ENCODE assay signal across 12 cellular contexts in the genomic region with DNA sequence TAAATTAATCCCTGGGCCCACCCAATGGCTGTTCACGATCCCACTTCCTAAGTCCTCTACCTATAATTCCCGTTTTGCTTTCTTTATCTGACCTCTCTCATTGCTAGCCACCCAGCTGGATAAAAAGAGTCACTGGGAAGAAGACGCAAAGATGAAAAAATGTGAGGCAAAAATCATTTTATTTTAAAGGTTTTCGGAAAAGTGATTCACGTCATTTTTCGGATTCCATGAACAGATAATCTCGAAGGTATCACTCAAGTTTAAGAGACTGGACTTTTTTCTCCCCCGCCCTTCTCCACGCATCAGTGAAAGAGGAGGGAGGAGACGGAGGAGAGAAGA. TPM values are rescaled to one million over a fixed set of nuclear protein-coding genes. Genes with fewer than 3 reads are reported as not detected.
DNase-seq lines count a peak whose midpoint lies in the region; ATAC-seq and TF ChIP-seq lines count a peak whose summit lies in the region.
"Had no signal": no experiment of that assay in that cellular context is flagged by ENCODE, and none has a peak within 500 bp of the region (broad histone marks: within the 10 kb centered on the region; RNA-seq: fewer than 3 reads in every experiment).

No MANE protein-coding gene starts in this region.

- 34% methylated on average over 5 of the region's 10 CpGs for WGBS in mesenchymal stem cell

- no peak overlapping the region for H2AK5ac ChIP-seq in mesenchymal stem cell (ENCODE audit: low read length, severe bottlenecking)

- H3K27me3 Mint-ChIP-seq in T-helper 2 cell treated with Interferon-gamma antibody and Interleukin-4, amounts not matched to agents 5 μg/mL and 100 μg/mL, for 36 hours (ENCODE audit: low read depth), result peaks cover 55% of the 10 kb centered on the region
- H3K27me3 Mint-ChIP-seq in brain, result peaks cover 56% of the 10 kb centered on the region

- H2BK15ac ChIP-seq in mesenchymal stem cell (ENCODE audit: low read depth, poor library complexity, severe bottlenecking), result no peak overlapping the region

- H3K23ac ChIP-seq in mesenchymal stem cell (ENCODE audit: low read length in 2 of 2), result no peak overlapping the region

- H3K36me3 ChIP-seq in mesenchymal stem cell (ENCODE audit: control insufficient read depth in 1 of 2, insufficient read depth in 2 of 2, low read depth in 1 of 2, low read length in 2 of 2), result no peaks in the 10 kb centered on the region
- H3K36me3 ChIP-seq in stomach smooth muscle (ENCODE audit: control insufficient read depth in 2 of 2, insufficient read depth in 2 of 2, low read length in 2 of 2), result no peaks in the 10 kb centered on the region

- H3K27ac Mint-ChIP-seq in T-helper 2 cell treated with Interferon-gamma antibody and Interleukin-4, amounts not matched to agents 5 μg/mL and 100 μg/mL, for 36 hours, result peak overlapping the region; percentile 4
- no peak overlapping the region for H3K27ac Mint-ChIP-seq in brain

- no peak overlapping the region for H3K14ac ChIP-seq in mesenchymal stem cell (ENCODE audit: low read length in 2 of 2)

- H3K18ac ChIP-seq in mesenchymal stem cell (ENCODE audit: low read depth in 1 of 2, low read length in 2 of 2), result no peak overlapping the region

- no peaks in the 10 kb centered on the region for H3K9me3 ChIP-seq in mesenchymal stem cell (ENCODE audit: control insufficient read depth, low read length)
- no peaks in the 10 kb centered on the region for H3K9me3 ChIP-seq in stomach smooth muscle (ENCODE audit: control insufficient read depth in 2 of 2, low read length in 2 of 2)

- no peak overlapping the region for H2BK12ac ChIP-seq in mesenchymal stem cell (ENCODE audit: low read length in 2 of 2)

- H3K4me3 ChIP-seq in mesenchymal stem cell (ENCODE audit: insufficient read depth in 1 of 2, low read depth in 1 of 2, low read length in 2 of 2) (peak overlapping the region in 1 of 2 experiments; percentile 75), stomach smooth muscle (ENCODE audit: low read length in 2 of 2) (peak overlapping the region; percentile 43 to 54)
- H3K4me3 ChIP-seq: SK-N-MC had no signal

- ATAC-seq in HG02571 (IDR thresholded peaks at IDR 0.05; ENCODE audit: unreplicated experiment) (no peak), HG03457 (IDR thresholded peaks at IDR 0.05; ENCODE audit: unreplicated experiment) (no peak)

- H3K4me2 ChIP-seq in mesenchymal stem cell (ENCODE audit: low read length, poor library complexity, severe bottlenecking), result peak overlapping the region; percentile 86

- no peak overlapping the region for H2BK5ac ChIP-seq in mesenchymal stem cell (ENCODE audit: low read depth, low read length, poor library complexity, severe bottlenecking)

- H2AFZ ChIP-seq in mesenchymal stem cell (ENCODE audit: low read depth, low read length), result no peak overlapping the region

- H3K4me3 Mint-ChIP-seq in T-helper 2 cell treated with Interferon-gamma antibody and Interleukin-4, amounts not matched to agents 5 μg/mL and 100 μg/mL, for 36 hours, result peak overlapping the region; percentile 70
- H3K4me3 Mint-ChIP-seq in brain, result peak overlapping the region; percentile 79 to 85 (median 84)

- H3K4me1 Mint-ChIP-seq in T-helper 2 cell treated with Interferon-gamma antibody and Interleukin-4, amounts not matched to agents 5 μg/mL and 100 μg/mL, for 36 hours (ENCODE audit: low read depth), result peaks cover 9% of the 10 kb centered on the region
- peaks cover 11% of the 10 kb centered on the region for H3K4me1 Mint-ChIP-seq in brain

- H3K36me3 Mint-ChIP-seq in T-helper 2 cell treated with Interferon-gamma antibody and Interleukin-4, amounts not matched to agents 5 μg/mL and 100 μg/mL, for 36 hours (ENCODE audit: low read depth), result no peaks in the 10 kb centered on the region
- no peaks in the 10 kb centered on the region for H3K36me3 Mint-ChIP-seq in brain

- H3K27ac ChIP-seq in mesenchymal stem cell (ENCODE audit: low read length, poor library complexity, severe bottlenecking) (no peak overlapping the region), stomach smooth muscle (ENCODE audit: low read length) (no peak overlapping the region)
- H3K27ac ChIP-seq: SK-N-MC had no signal

- H3K27me3 ChIP-seq in mesenchymal stem cell (ENCODE audit: control insufficient read depth in 1 of 2, insufficient read depth in 1 of 2, low read length in 2 of 2) (peaks cover 29 to 49% of the 10 kb centered on the region in 2 experiments), stomach smooth muscle (ENCODE audit: control insufficient read depth in 1 of 2, insufficient read depth in 2 of 2, low read length in 2 of 2) (peaks cover 13 to 19% of the 10 kb centered on the region in 2 donors)

- no peaks in the 10 kb centered on the region for H3K79me1 ChIP-seq in mesenchymal stem cell (replicated peaks; ENCODE audit: low read length, poor library complexity, severe bottlenecking)

- no peak overlapping the region for H2BK120ac ChIP-seq in mesenchymal stem cell (ENCODE audit: low read depth, low read length)

- DNase-seq in T-helper 2 cell treated with Interferon-gamma antibody and Interleukin-4, amounts not matched to agents 5 μg/mL and 100 μg/mL, for 36 hours (ENCODE audit: low spot score), result no peak
- no peak for DNase-seq in T-helper 2 cell
- DNase-seq in mesenchymal stem cell, result no peak
- DNase-seq in D341Med (ENCODE audit: low spot score), result no peak
- DNase-seq: ACHN, NCI-H1105 treated with DMSO at 0.1 percent for 48 hours had no signal

- TF ChIP-seq CTCF in brain (conservative IDR thresholded peaks at IDR 0.05), result no peak

- H3K4me1 ChIP-seq in mesenchymal stem cell (ENCODE audit: control insufficient read depth, insufficient read depth, low read depth, low read length), result peaks cover 9% of the 10 kb centered on the region
- H3K4me1 ChIP-seq in stomach smooth muscle (ENCODE audit: control insufficient read depth, insufficient read depth, low read length), result peaks cover 7% of the 10 kb centered on the region

- peak overlapping the region; percentile 15 for H3K9ac ChIP-seq in mesenchymal stem cell (ENCODE audit: low read length)
- no peak overlapping the region for H3K9ac ChIP-seq in stomach smooth muscle (ENCODE audit: low read length in 2 of 2)

- no peak overlapping the region for H4K91ac ChIP-seq in mesenchymal stem cell (ENCODE audit: low read length)

- no peak overlapping the region for H3K4ac ChIP-seq in mesenchymal stem cell (ENCODE audit: low read depth in 1 of 2, low read length in 2 of 2)

- H4K8ac ChIP-seq in mesenchymal stem cell (ENCODE audit: low read length), result no peak overlapping the region

- no peaks in the 10 kb centered on the region for H3K9me3 Mint-ChIP-seq in T-helper 2 cell treated with Interferon-gamma antibody and Interleukin-4, amounts not matched to agents 5 μg/mL and 100 μg/mL, for 36 hours
- H3K9me3 Mint-ChIP-seq in brain, result peaks cover 0 to 2% (median 0%) of the 10 kb centered on the region in 5 experiments

RNA-seq across cellular contexts. Expression of gene HTR1F, which starts 0.3 kb away (rescaled TPM):
- not detected for polyA plus RNA-seq in brain (ENCODE audit: insufficient read depth, low read depth, low replicate concordance)
- not detected for polyA plus RNA-seq in mesenchymal stem cell (2013, experiment 1 of 2)
- polyA plus RNA-seq in mesenchymal stem cell (2013, experiment 2 of 2), result not detected
- polyA plus RNA-seq: keratinocyte had no signal
